1 cellular context compared by ENCODE assay signal in the genomic region with DNA sequence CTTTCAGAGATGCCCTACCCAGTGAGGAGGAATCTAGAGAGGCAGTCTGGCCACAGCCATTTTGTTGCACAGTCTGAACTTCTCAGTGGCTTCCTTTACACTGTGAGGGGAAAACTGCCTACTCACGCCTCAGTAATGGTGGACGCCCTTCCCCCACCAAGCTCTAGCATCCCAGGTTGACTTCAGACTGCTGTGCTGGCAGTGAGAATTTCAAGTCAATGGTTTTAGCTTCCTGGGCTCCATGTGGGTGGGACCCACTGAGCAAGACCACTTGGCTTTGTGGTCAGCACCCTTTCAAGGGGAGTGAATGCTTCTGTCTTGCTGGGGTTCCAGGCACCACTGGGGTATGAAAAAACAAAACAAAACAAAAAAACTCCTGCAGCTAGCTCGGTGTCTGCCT.
TF ChIP-seq lines count a peak whose summit lies in the region.

No MANE protein-coding gene starts in this region.

TF ChIP-seq in H1, 55 proteins besides CTCF, POLR2A, EP300 and RAD21 (continued from another document):
- TF ChIP-seq RXRA (IDR thresholded peaks at IDR 0.05; ENCODE audit: insufficient read depth, low read depth, low read length), result no peak
- TF ChIP-seq TCF12 (IDR thresholded peaks at IDR 0.05; ENCODE audit: low read depth, low read length), result no peak
- no peak for TF ChIP-seq POU5F1 (IDR thresholded peaks at IDR 0.05; ENCODE audit: low read depth, low read length)
- no peak for TF ChIP-seq BRCA1 (IDR thresholded peaks at IDR 0.05; ENCODE audit: low read depth, low read length)
- TF ChIP-seq, protein P1, sequence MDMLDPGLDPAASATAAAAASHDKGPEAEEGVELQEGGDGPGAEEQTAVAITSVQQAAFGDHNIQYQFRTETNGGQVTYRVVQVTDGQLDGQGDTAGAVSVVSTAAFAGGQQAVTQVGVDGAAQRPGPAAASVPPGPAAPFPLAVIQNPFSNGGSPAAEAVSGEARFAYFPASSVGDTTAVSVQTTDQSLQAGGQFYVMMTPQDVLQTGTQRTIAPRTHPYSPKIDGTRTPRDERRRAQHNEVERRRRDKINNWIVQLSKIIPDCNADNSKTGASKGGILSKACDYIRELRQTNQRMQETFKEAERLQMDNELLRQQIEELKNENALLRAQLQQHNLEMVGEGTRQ (IDR thresholded peaks at IDR 0.05; ENCODE audit: low read length), result no peak
- no peak for TF ChIP-seq ASH2L (IDR thresholded peaks at IDR 0.05; ENCODE audit: low read length)
- TF ChIP-seq POLR2AphosphoS5 (IDR thresholded peaks at IDR 0.05; ENCODE audit: low read depth, low read length), result no peak
- no peak for TF ChIP-seq CHD2 (IDR thresholded peaks at IDR 0.05; ENCODE audit: low read length)
- no peak for TF ChIP-seq MAX (IDR thresholded peaks at IDR 0.05)
- TF ChIP-seq CEBPB (IDR thresholded peaks at IDR 0.05; ENCODE audit: low read depth, low read length), result no peak
- TF ChIP-seq GABPA (IDR thresholded peaks at IDR 0.05; ENCODE audit: borderline replicate concordance, insufficient read depth, low read length), result no peak
- no peak for TF ChIP-seq SIRT6 (IDR thresholded peaks at IDR 0.05; ENCODE audit: low read length)
- no peak for TF ChIP-seq E2F6 (IDR thresholded peaks at IDR 0.05)
